1 cellular context compared by ENCODE assay signal in the genomic region with DNA sequence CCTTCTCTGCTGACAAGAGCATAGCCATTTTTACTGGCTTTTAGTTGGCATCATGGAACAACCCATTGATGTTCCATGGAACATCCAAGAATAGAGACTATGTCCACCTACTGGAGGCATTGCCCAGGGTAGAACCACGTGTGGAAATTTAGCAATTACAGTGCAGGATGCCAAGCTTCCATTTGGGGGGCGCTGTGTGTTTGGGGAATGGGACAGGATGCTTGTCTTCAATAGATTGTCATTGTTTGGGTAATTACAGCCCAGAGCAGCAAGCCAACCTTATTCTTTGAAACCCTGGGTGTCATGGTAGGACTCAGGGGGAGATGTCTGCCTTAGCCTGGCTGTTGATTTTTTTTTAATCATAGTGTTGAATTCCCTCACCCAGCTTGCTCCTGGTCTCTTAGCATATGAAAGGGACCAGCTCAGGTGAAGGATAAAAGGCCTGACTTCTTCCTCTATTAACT.
TF ChIP-seq lines count a peak whose summit lies in the region.

No MANE protein-coding gene starts in this region.

TF ChIP-seq in GM12878, 131 proteins besides CTCF, POLR2A, EP300 and RAD21 (continued from another document):
- TF ChIP-seq, protein P1, sequence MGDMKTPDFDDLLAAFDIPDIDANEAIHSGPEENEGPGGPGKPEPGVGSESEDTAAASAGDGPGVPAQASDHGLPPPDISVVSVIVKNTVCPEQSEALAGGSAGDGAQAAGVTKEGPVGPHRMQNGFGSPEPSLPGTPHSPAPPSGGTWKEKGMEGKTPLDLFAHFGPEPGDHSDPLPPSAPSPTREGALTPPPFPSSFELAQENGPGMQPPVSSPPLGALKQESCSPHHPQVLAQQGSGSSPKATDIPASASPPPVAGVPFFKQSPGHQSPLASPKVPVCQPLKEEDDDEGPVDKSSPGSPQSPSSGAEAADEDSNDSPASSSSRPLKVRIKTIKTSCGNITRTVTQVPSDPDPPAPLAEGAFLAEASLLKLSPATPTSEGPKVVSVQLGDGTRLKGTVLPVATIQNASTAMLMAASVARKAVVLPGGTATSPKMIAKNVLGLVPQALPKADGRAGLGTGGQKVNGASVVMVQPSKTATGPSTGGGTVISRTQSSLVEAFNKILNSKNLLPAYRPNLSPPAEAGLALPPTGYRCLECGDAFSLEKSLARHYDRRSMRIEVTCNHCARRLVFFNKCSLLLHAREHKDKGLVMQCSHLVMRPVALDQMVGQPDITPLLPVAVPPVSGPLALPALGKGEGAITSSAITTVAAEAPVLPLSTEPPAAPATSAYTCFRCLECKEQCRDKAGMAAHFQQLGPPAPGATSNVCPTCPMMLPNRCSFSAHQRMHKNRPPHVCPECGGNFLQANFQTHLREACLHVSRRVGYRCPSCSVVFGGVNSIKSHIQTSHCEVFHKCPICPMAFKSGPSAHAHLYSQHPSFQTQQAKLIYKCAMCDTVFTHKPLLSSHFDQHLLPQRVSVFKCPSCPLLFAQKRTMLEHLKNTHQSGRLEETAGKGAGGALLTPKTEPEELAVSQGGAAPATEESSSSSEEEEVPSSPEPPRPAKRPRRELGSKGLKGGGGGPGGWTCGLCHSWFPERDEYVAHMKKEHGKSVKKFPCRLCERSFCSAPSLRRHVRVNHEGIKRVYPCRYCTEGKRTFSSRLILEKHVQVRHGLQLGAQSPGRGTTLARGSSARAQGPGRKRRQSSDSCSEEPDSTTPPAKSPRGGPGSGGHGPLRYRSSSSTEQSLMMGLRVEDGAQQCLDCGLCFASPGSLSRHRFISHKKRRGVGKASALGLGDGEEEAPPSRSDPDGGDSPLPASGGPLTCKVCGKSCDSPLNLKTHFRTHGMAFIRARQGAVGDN (IDR thresholded peaks at IDR 0.05), result peak; percentile 43; the same call in 1 of the 2 replicates
- TF ChIP-seq MTA3 (IDR thresholded peaks at IDR 0.05; ENCODE audit: borderline replicate concordance, low read length), result no peak
- TF ChIP-seq CREM (IDR thresholded peaks at IDR 0.05; ENCODE audit: low read depth), result no peak
- no peak for TF ChIP-seq ZZZ3 (IDR thresholded peaks at IDR 0.05; ENCODE audit: control insufficient read depth, insufficient read length, low read depth)
- no peak for TF ChIP-seq GATAD2B (conservative IDR thresholded peaks at IDR 0.05; ENCODE audit: low read depth)
- TF ChIP-seq, protein P2, sequence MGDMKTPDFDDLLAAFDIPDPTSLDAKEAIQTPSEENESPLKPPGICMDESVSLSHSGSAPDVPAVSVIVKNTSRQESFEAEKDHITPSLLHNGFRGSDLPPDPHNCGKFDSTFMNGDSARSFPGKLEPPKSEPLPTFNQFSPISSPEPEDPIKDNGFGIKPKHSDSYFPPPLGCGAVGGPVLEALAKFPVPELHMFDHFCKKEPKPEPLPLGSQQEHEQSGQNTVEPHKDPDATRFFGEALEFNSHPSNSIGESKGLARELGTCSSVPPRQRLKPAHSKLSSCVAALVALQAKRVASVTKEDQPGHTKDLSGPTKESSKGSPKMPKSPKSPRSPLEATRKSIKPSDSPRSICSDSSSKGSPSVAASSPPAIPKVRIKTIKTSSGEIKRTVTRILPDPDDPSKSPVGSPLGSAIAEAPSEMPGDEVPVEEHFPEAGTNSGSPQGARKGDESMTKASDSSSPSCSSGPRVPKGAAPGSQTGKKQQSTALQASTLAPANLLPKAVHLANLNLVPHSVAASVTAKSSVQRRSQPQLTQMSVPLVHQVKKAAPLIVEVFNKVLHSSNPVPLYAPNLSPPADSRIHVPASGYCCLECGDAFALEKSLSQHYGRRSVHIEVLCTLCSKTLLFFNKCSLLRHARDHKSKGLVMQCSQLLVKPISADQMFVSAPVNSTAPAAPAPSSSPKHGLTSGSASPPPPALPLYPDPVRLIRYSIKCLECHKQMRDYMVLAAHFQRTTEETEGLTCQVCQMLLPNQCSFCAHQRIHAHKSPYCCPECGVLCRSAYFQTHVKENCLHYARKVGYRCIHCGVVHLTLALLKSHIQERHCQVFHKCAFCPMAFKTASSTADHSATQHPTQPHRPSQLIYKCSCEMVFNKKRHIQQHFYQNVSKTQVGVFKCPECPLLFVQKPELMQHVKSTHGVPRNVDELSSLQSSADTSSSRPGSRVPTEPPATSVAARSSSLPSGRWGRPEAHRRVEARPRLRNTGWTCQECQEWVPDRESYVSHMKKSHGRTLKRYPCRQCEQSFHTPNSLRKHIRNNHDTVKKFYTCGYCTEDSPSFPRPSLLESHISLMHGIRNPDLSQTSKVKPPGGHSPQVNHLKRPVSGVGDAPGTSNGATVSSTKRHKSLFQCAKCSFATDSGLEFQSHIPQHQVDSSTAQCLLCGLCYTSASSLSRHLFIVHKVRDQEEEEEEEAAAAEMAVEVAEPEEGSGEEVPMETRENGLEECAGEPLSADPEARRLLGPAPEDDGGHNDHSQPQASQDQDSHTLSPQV (IDR thresholded peaks at IDR 0.05), result peak; percentile 90
- TF ChIP-seq, protein P3, sequence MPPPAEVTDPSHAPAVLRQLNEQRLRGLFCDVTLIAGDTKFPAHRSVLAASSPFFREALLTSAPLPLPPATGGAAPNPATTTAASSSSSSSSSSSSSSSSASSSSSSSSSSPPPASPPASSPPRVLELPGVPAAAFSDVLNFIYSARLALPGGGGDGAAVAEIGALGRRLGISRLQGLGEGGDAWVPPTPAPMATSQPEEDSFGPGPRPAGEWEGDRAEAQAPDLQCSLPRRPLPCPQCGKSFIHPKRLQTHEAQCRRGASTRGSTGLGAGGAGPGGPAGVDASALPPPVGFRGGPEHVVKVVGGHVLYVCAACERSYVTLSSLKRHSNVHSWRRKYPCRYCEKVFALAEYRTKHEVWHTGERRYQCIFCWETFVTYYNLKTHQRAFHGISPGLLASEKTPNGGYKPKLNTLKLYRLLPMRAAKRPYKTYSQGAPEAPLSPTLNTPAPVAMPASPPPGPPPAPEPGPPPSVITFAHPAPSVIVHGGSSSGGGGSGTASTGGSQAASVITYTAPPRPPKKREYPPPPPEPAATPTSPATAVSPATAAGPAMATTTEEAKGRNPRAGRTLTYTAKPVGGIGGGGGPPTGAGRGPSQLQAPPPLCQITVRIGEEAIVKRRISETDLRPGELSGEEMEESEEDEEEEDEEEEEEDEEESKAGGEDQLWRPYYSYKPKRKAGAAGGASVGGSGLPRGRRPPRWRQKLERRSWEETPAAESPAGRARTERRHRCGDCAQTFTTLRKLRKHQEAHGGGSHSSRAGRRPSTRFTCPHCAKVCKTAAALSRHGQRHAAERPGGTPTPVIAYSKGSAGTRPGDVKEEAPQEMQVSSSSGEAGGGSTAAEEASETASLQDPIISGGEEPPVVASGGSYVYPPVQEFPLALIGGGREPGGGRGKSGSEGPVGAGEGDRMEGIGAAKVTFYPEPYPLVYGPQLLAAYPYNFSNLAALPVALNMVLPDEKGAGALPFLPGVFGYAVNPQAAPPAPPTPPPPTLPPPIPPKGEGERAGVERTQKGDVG (CRISPR knock-in tag; IDR thresholded peaks at IDR 0.05), result no peak
- no peak for TF ChIP-seq MYC (IDR thresholded peaks at IDR 0.05; ENCODE audit: insufficient read depth, insufficient read length, insufficient replicate concordance, low read length, severe bottlenecking)
TF ChIP-seq in GM12878: peak in this region for 2.
